34 cellular contexts compared by ENCODE assay signal in the genomic region with DNA sequence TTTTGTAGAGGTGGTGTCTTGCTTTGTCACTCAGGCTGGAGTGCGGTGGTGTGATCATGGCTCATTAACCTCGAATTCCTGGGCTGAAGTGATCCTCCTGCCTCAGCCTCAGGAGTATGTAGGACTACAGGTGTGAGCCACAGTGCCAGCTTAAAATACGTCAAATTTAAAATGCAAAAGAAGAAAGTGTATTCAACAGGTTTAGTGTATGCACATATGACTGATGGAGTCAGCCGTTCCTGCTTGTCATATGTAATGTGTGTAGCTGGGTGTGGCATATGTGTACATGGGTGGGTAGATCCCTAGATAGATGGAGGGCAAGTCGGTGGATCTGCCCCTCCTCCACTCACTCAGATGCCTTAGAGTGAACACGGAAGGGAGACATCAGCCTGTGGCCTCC.
"Had no signal": no experiment of that assay in that cellular context is flagged by ENCODE, and none has a peak within 500 bp of the region (broad histone marks: within the 10 kb centered on the region; RNA-seq: fewer than 3 reads in every experiment).

No MANE protein-coding gene starts in this region.

- DNase-seq: activated CD4-positive, alpha-beta T cell treated with anti-CD3 and anti-CD28 coated beads, Interleukin-2, amount 10 ng/mL, durations not matched to agents 24 days and 14 days; activated CD4-positive, alpha-beta T cell treated with anti-CD3 and anti-CD28 coated beads, Interleukin-2, amount 50 U/mL, for 4 hours; activated CD8-positive, alpha-beta memory T cell treated with anti-CD3 and anti-CD28 coated beads, Interleukin-2, amount 50 U/mL, for 4 hours; activated gamma-delta T cell treated with Interleukin-2 at 50 U/mL for 16 hours; activated naive CD4-positive, alpha-beta T cell treated with anti-CD3 and anti-CD28 coated beads, Interleukin-2, amount 10 ng/mL, durations not matched to agents 7 days and 5 days; activated naive CD8-positive, alpha-beta T cell treated with anti-CD3 and anti-CD28 coated beads, Interleukin-2, amount 10 ng/mL, durations not matched to agents 7 days and 5 days; activated T-cell treated with anti-CD3 and anti-CD28 coated beads for 4 hours; activated T-cell treated with anti-CD3 and anti-CD28 coated beads, Interleukin-2, amount 50 U/mL, for 4 hours; adrenal gland; caudate nucleus; cerebellar nuclear complex; KBM-7; MM.1S; MV-4-11; NCI-H1092; NCI-H1436 treated with DMSO at 0.1 percent for 48 hours; NCI-H1694 treated with DMSO at 0.1 percent for 48 hours; NCI-H2029; NCI-H345; NCI-H510A; NCI-H526; NCI-H748 treated with DMSO at 0.1 percent for 48 hours; NK-92 treated with Interleukin-12 subunit alpha and Interleukin-12 subunit beta, amount 100 ng/mL, for 24 hours; PC-9; SIG-M5; SW 1271; T-helper 1 cell; T1000; WERI-Rb-1 had no signal

- H3K27ac Mint-ChIP-seq: activated CD4-positive, alpha-beta T cell treated with anti-CD3 and anti-CD28 coated beads, Interleukin-2, amount 10 ng/mL, durations not matched to agents 24 days and 14 days; activated naive CD4-positive, alpha-beta T cell treated with anti-CD3 and anti-CD28 coated beads, Interleukin-2, amount 10 ng/mL, durations not matched to agents 7 days and 5 days; activated naive CD8-positive, alpha-beta T cell treated with anti-CD3 and anti-CD28 coated beads, Interleukin-2, amount 10 ng/mL, durations not matched to agents 7 days and 5 days; activated T-helper 1 cell treated with anti-CD3 and anti-CD28 coated beads, Interleukin-12 subunit alpha, Interleukin-12 subunit beta, Interleukin-2, Interleukin-4 antibody, amounts not matched to agents 30 ng/mL and 10 ng/mL and 1 ng/mL, durations not matched to agents 14 hours and 24 hours and 36 hours had no signal

- ATAC-seq: activated T-cell treated with anti-CD3 and anti-CD28 coated beads, Interleukin-2, amount 50 U/mL, for 4 hours; Right ventricle myocardium inferior; SK-N-SH treated with all-trans-retinoic acid at 6 μM for 48 hours had no signal

- H3K27ac ChIP-seq: adrenal gland, PC-9, RWPE1, WERI-Rb-1 had no signal

- H3K4me3 Mint-ChIP-seq: activated CD4-positive, alpha-beta T cell treated with anti-CD3 and anti-CD28 coated beads, Interleukin-2, amount 10 ng/mL, durations not matched to agents 24 days and 14 days; activated naive CD4-positive, alpha-beta T cell treated with anti-CD3 and anti-CD28 coated beads, Interleukin-2, amount 10 ng/mL, durations not matched to agents 7 days and 5 days; activated naive CD8-positive, alpha-beta T cell treated with anti-CD3 and anti-CD28 coated beads, Interleukin-2, amount 10 ng/mL, durations not matched to agents 7 days and 5 days; activated T-cell treated with anti-CD3 and anti-CD28 coated beads, Interleukin-2, amount 50 U/mL, for 4 hours; activated T-helper 1 cell treated with anti-CD3 and anti-CD28 coated beads, Interleukin-12 subunit alpha, Interleukin-12 subunit beta, Interleukin-2, Interleukin-4 antibody, amounts not matched to agents 30 ng/mL and 10 ng/mL and 1 ng/mL, durations not matched to agents 14 hours and 24 hours and 36 hours; brain had no signal

- H3K27me3 Mint-ChIP-seq: activated CD4-positive, alpha-beta T cell treated with anti-CD3 and anti-CD28 coated beads, Interleukin-2, amount 10 ng/mL, durations not matched to agents 24 days and 14 days; activated naive CD4-positive, alpha-beta T cell treated with anti-CD3 and anti-CD28 coated beads, Interleukin-2, amount 10 ng/mL, durations not matched to agents 7 days and 5 days; brain had no signal

- H3K4me3 ChIP-seq: adrenal gland, PC-9 had no signal

- H3K9me3 ChIP-seq: adrenal gland had no signal

- H3K36me3 ChIP-seq: adrenal gland had no signal
